8 cellular contexts compared by ENCODE assay signal in the genomic region with DNA sequence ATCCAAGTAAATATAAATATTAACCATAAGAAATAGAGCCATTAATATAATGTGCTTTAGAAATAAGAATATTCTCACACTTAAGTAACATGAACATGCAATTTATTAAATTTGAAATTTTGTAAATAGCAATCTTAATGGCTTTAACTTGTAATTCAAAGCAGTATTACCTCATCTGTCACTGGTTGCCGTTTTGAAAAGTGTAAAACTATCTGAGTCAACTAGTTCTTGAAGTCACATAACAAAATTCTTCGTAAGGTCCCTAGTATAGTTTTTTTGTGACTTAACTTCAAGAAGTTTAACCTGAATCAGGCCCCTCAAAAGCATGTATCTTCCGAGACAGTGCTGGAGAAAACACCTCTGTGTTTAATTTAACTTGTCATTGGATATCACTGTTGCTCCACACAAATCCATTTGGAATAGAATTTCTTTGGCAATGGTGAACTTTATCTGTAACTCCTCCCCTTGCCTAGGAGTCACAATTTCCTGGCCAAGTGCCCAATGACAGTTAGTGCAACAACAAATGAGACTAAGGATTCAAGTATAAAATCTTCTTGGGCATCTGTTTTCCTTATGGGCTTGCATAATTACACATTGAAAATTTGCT. TPM values are rescaled to one million over a fixed set of nuclear protein-coding genes. Genes with fewer than 3 reads are reported as not detected.
DNase-seq lines count a peak whose midpoint lies in the region; ATAC-seq and TF ChIP-seq lines count a peak whose summit lies in the region.
"Had no signal": no experiment of that assay in that cellular context is flagged by ENCODE, and none has a peak within 500 bp of the region (broad histone marks: within the 10 kb centered on the region; RNA-seq: fewer than 3 reads in every experiment).

No MANE protein-coding gene starts in this region.

- peak overlapping the region; percentile 50; the same call in 1 of the 2 replicates for H3K27ac Mint-ChIP-seq in WTC11

- H3K36me3 Mint-ChIP-seq in WTC11 = peaks cover 6% of the 10 kb centered on the region; the same call in 1 of the 2 replicates

- H3K27ac ChIP-seq in stomach = peak overlapping the region in 2 of 5 donors; percentile 3 to 45
- H3K27ac ChIP-seq: breast epithelium had no signal

- no peaks in the 10 kb centered on the region for H3K27me3 Mint-ChIP-seq in WTC11 (ENCODE audit: low read depth)

- peaks cover 24% of the 10 kb centered on the region for H3K4me1 Mint-ChIP-seq in WTC11

- no peaks in the 10 kb centered on the region for H3K9me3 ChIP-seq in stomach
- H3K9me3 ChIP-seq: breast epithelium had no signal

- TF ChIP-seq EP300 in stomach (IDR thresholded peaks at IDR 0.05) = no peak

- no peak overlapping the region for H3K4me3 ChIP-seq in stomach
- H3K4me3 ChIP-seq: breast epithelium had no signal

- DNase-seq in HS-5 (ENCODE audit: low read depth) (peak; percentile 35), WTC11 (ENCODE audit: low spot score) (no peak), left ventricle myocardium superior (peak; percentile 52), stomach (peak; percentile 76), NCI-H526 treated with DMSO at 0.1 percent for 48 hours (lab: John Stamatoyannopoulos, UW) (no peak), posterior cingulate gyrus (no peak)

- TF ChIP-seq CTCF in WTC11 (IDR thresholded peaks at IDR 0.05) = no peak
- no peak for TF ChIP-seq CTCF in stomach (IDR thresholded peaks at IDR 0.05)

- no peak overlapping the region for H3K4me3 Mint-ChIP-seq in WTC11

- CTCF ChIA-PET in WTC11 (lab: Charles Lee) = no interaction called here

- peaks cover 0 to 10% (median 3%) of the 10 kb centered on the region in 4 donors for H3K36me3 ChIP-seq in stomach
- H3K36me3 ChIP-seq: breast epithelium had no signal

- peaks cover 0 to 53% (median 30%) of the 10 kb centered on the region in 4 donors for H3K4me1 ChIP-seq in stomach

- ATAC-seq in WTC11 (no peak), left ventricle myocardium superior (peak; percentile 86), GM18868 (IDR thresholded peaks at IDR 0.05; ENCODE audit: unreplicated experiment) (no peak)

- intact Hi-C loops in left ventricle myocardium superior (cut with micrococcal nuclease) (no loop called here), stomach (cut with DNase I; ENCODE audit: low total_unique reads) (no loop called here), posterior cingulate gyrus (cut with DNase I) (no loop called here)

- 54 to 67% (median 67%) methylated on average over 3 of the region's 3 CpGs for WGBS in stomach, 5 donors

- POLR2A ChIA-PET in WTC11 (lab: Charles Lee) = no interaction called here

- TF ChIP-seq POLR2A in stomach (IDR thresholded peaks at IDR 0.05) = no peak

- H3K27me3 ChIP-seq in stomach = no peaks in the 10 kb centered on the region
- H3K27me3 ChIP-seq: breast epithelium had no signal

- H3K9me3 Mint-ChIP-seq in WTC11 = no peaks in the 10 kb centered on the region

TF ChIP-seq in WTC11, 78 proteins besides CTCF, POLR2A, EP300 and RAD21:
- no peak for TF ChIP-seq TEAD1 (CRISPR knock-in tag; IDR thresholded peaks at IDR 0.05)
- no peak for TF ChIP-seq KAT7 (CRISPR knock-in tag; IDR thresholded peaks at IDR 0.05; ENCODE audit: borderline replicate concordance)
- TF ChIP-seq HMGA2 (CRISPR knock-in tag; IDR thresholded peaks at IDR 0.05) = no peak
- TF ChIP-seq ZMAT4 (CRISPR knock-in tag; IDR thresholded peaks at IDR 0.05) = no peak
- no peak for TF ChIP-seq IRF2 (CRISPR knock-in tag; IDR thresholded peaks at IDR 0.05; ENCODE audit: borderline replicate concordance, low read depth)
- TF ChIP-seq, protein P1, sequence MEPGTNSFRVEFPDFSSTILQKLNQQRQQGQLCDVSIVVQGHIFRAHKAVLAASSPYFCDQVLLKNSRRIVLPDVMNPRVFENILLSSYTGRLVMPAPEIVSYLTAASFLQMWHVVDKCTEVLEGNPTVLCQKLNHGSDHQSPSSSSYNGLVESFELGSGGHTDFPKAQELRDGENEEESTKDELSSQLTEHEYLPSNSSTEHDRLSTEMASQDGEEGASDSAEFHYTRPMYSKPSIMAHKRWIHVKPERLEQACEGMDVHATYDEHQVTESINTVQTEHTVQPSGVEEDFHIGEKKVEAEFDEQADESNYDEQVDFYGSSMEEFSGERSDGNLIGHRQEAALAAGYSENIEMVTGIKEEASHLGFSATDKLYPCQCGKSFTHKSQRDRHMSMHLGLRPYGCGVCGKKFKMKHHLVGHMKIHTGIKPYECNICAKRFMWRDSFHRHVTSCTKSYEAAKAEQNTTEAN (CRISPR knock-in tag; IDR thresholded peaks at IDR 0.05) = no peak

RNA-seq across cellular contexts. Expression of gene NT5C2, which starts 47.1 kb away (rescaled TPM):
- 67.5 to 76.1 TPM (median 72.3 TPM) in 3 replicates for total RNA-seq in WTC11 (2021)
- total RNA-seq in left ventricle myocardium superior = 39.3 TPM
- 100 to 1,000 TPM in 1 of 5 donors, 10 to 100 TPM in 4; 20.0 to 176 (median 87.5) TPM for total RNA-seq in stomach
- 10 to 100 TPM; 21.8 to 37.9 (median 33.3) TPM for polyA plus RNA-seq in stomach

Comparison
In these comparisons a context has a peak if more than half of its experiments do, and no peak if none do; other contexts are left out.
1. DNase-seq: peak in HS-5 (single experiment), left ventricle myocardium superior (single experiment) and stomach (single experiment); none in WTC11 (single experiment), NCI-H526 treated with DMSO at 0.1 percent for 48 hours (single experiment) and posterior cingulate gyrus (0 of 10).